10 cellular contexts compared by ENCODE assay signal in genomic region chr15:32993285-32993684, GRCh38.
DNase-seq lines count a peak whose midpoint lies in the region; ATAC-seq and TF ChIP-seq lines count a peak whose summit lies in the region.
"Had no signal": no experiment of that assay in that cellular context is flagged by ENCODE, and none has a peak within 500 bp of the region (broad histone marks: within the 10 kb centered on the region; RNA-seq: fewer than 3 reads in every experiment).

No MANE protein-coding gene starts in this region.

- H3K27ac Mint-ChIP-seq in endodermal cell: no peak overlapping the region
- H3K27ac Mint-ChIP-seq in neural progenitor cell: no peak overlapping the region

- H2AK5ac ChIP-seq in neuronal stem cell (ENCODE audit: low read depth, low read length): no peak overlapping the region

- H3K4me1 Mint-ChIP-seq in endodermal cell (peaks cover 15% of the 10 kb centered on the region), neural progenitor cell (peaks cover 21% of the 10 kb centered on the region)
- H3K4me1 Mint-ChIP-seq: nephron progenitor cell had no signal

- no peak for ATAC-seq in HG02981 (IDR thresholded peaks at IDR 0.05; ENCODE audit: unreplicated experiment)

- no peak overlapping the region for H2BK120ac ChIP-seq in neuronal stem cell (ENCODE audit: low read depth, low read length)

- no peak overlapping the region for H3K4ac ChIP-seq in neuronal stem cell (ENCODE audit: low read length)

- H3K36me3 Mint-ChIP-seq in endodermal cell (ENCODE audit: low read depth) (no peaks in the 10 kb centered on the region), neural progenitor cell (no peaks in the 10 kb centered on the region)

- H3K4me1 ChIP-seq in endodermal cell (ENCODE audit: control insufficient read depth, insufficient read depth, low read length) (no peaks in the 10 kb centered on the region), neural progenitor cell (peaks cover 17% of the 10 kb centered on the region), neuronal stem cell (ENCODE audit: control insufficient read depth in 2 of 2, insufficient read depth in 1 of 2, low read depth in 1 of 2, low read length in 2 of 2) (peaks cover 4 to 13% of the 10 kb centered on the region in 2 donors)
- H3K4me1 ChIP-seq in effector memory CD4-positive, alpha-beta T cell (ENCODE audit: control insufficient read depth, insufficient read depth, low read length, poor library complexity, severe bottlenecking): no peaks in the 10 kb centered on the region

- TF ChIP-seq CTCF in GM06990 (IDR thresholded peaks at IDR 0.05; ENCODE audit: insufficient read depth, low read length, poor library complexity, severe bottlenecking) (peak; percentile 21), endodermal cell (conservative IDR thresholded peaks at IDR 0.05) (peak; percentile 73), neural progenitor cell (IDR thresholded peaks at IDR 0.05) (peak; percentile 58)

- H4K20me1 ChIP-seq in neural progenitor cell (ENCODE audit: low read depth): no peaks in the 10 kb centered on the region

- H3F3A ChIP-seq in neural progenitor cell (ENCODE audit: low read depth): no peaks in the 10 kb centered on the region

- no peak for DNase-seq in GM06990 (ENCODE audit: extremely low read depth, insufficient read length)
- DNase-seq in NCI-H526 treated with DMSO at 0.1 percent for 48 hours (lab: John Stamatoyannopoulos, UW): peak; percentile 42
- no peak for DNase-seq in endodermal cell
- DNase-seq in neural progenitor cell (ENCODE audit: low spot score): peak; percentile 33
- DNase-seq in effector memory CD4-positive, alpha-beta T cell: no peak
- no peak for DNase-seq in neuronal stem cell (ENCODE audit: low spot score)
- DNase-seq: activated CD8-positive, alpha-beta memory T cell treated with anti-CD3 and anti-CD28 coated beads, Interleukin-2, amount 50 U/mL, for 4 hours; nephron progenitor cell; stimulated activated CD4-positive, alpha-beta T cell treated with anti-CD3 and anti-CD28 coated beads, Interleukin-2, amount 100 ng/mL, for 24 hours had no signal

- no peak overlapping the region for H3K18ac ChIP-seq in neuronal stem cell (ENCODE audit: low read length)

- no peak overlapping the region for H2AFZ ChIP-seq in neural progenitor cell (replicated peaks)
- no peak overlapping the region for H2AFZ ChIP-seq in neuronal stem cell (ENCODE audit: low read length)

- no peak overlapping the region for H3K4me3 ChIP-seq in GM06990 (replicated peaks; ENCODE audit: low read depth, low read length)
- H3K4me3 ChIP-seq in endodermal cell (ENCODE audit: low read length): no peak overlapping the region
- H3K4me3 ChIP-seq in neural progenitor cell: no peak overlapping the region
- no peak overlapping the region for H3K4me3 ChIP-seq in effector memory CD4-positive, alpha-beta T cell (ENCODE audit: insufficient read depth, low read depth, low read length, poor library complexity, severe bottlenecking)
- no peak overlapping the region for H3K4me3 ChIP-seq in neuronal stem cell (ENCODE audit: low read length in 2 of 2)

- no peaks in the 10 kb centered on the region for H3K9me3 Mint-ChIP-seq in endodermal cell
- H3K9me3 Mint-ChIP-seq in neural progenitor cell: no peaks in the 10 kb centered on the region
- H3K9me3 Mint-ChIP-seq: nephron progenitor cell had no signal

- no peaks in the 10 kb centered on the region for H3K79me2 ChIP-seq in neural progenitor cell (ENCODE audit: low read depth)

- no peak overlapping the region for H2BK5ac ChIP-seq in neuronal stem cell (ENCODE audit: low read length)

- no peaks in the 10 kb centered on the region for H3K79me1 ChIP-seq in neuronal stem cell (ENCODE audit: low read depth, low read length)

- H3K9ac ChIP-seq in endodermal cell (ENCODE audit: extremely low read depth, low read length, poor library complexity, severe bottlenecking): no peak overlapping the region
- H3K9ac ChIP-seq in neural progenitor cell: no peak overlapping the region
- H3K9ac ChIP-seq in neuronal stem cell (ENCODE audit: low read depth, low read length, poor library complexity): no peak overlapping the region

- H3K27ac ChIP-seq in endodermal cell (ENCODE audit: low read depth, low read length): no peak overlapping the region
- no peak overlapping the region for H3K27ac ChIP-seq in neural progenitor cell
- H3K27ac ChIP-seq in effector memory CD4-positive, alpha-beta T cell (ENCODE audit: insufficient read depth, low read length, poor library complexity, severe bottlenecking): no peak overlapping the region
- H3K27ac ChIP-seq in neuronal stem cell (replicated peaks; ENCODE audit: low read length): no peak overlapping the region

- H3K27me3 Mint-ChIP-seq in endodermal cell (ENCODE audit: insufficient read depth) (no peaks in the 10 kb centered on the region), neural progenitor cell (ENCODE audit: insufficient read depth, low read depth) (no peaks in the 10 kb centered on the region)

- no peak overlapping the region for H3K14ac ChIP-seq in neuronal stem cell (ENCODE audit: low read length)

- H2BK12ac ChIP-seq in neuronal stem cell (ENCODE audit: low read length): no peak overlapping the region

- H3K4me3 Mint-ChIP-seq in endodermal cell (no peak overlapping the region), neural progenitor cell (no peak overlapping the region)
- H3K4me3 Mint-ChIP-seq: nephron progenitor cell had no signal

- H4K91ac ChIP-seq in neuronal stem cell (ENCODE audit: low read depth, low read length, poor library complexity): no peak overlapping the region

- H3K36me3 ChIP-seq in GM06990 (ENCODE audit: control insufficient read depth, insufficient read depth, low read length): no peaks in the 10 kb centered on the region
- H3K36me3 ChIP-seq in endodermal cell (ENCODE audit: control insufficient read depth, insufficient read depth, low read length): no peaks in the 10 kb centered on the region
- H3K36me3 ChIP-seq in neural progenitor cell: no peaks in the 10 kb centered on the region
- no peaks in the 10 kb centered on the region for H3K36me3 ChIP-seq in effector memory CD4-positive, alpha-beta T cell (ENCODE audit: control insufficient read depth, insufficient read depth, low read length)
- no peaks in the 10 kb centered on the region for H3K36me3 ChIP-seq in neuronal stem cell (replicated peaks in 1 of 2; ENCODE audit: control insufficient read depth in 2 of 2, insufficient read depth in 2 of 2, low read length in 2 of 2)

- no peak overlapping the region for H3K4me2 ChIP-seq in neural progenitor cell
- no peak overlapping the region for H3K4me2 ChIP-seq in neuronal stem cell (ENCODE audit: insufficient read depth, low read length, poor library complexity, severe bottlenecking)

- H4K8ac ChIP-seq in neuronal stem cell (ENCODE audit: low read depth, low read length): no peak overlapping the region

- no peak overlapping the region for H2BK15ac ChIP-seq in neuronal stem cell (ENCODE audit: low read length)

- H3K27me3 ChIP-seq in GM06990 (replicated peaks; ENCODE audit: control insufficient read depth, insufficient read depth, low read length): no peaks in the 10 kb centered on the region
- no peaks in the 10 kb centered on the region for H3K27me3 ChIP-seq in endodermal cell (ENCODE audit: control insufficient read depth, insufficient read depth, low read length, poor library complexity, severe bottlenecking)
- no peaks in the 10 kb centered on the region for H3K27me3 ChIP-seq in neural progenitor cell
- no peaks in the 10 kb centered on the region for H3K27me3 ChIP-seq in effector memory CD4-positive, alpha-beta T cell (replicated peaks; ENCODE audit: control insufficient read depth, insufficient read depth, low read length, poor library complexity, severe bottlenecking)
- no peaks in the 10 kb centered on the region for H3K27me3 ChIP-seq in neuronal stem cell (ENCODE audit: control insufficient read depth in 3 of 3, insufficient read depth in 3 of 3, low read depth in 1 of 3, low read length in 3 of 3)

- no peak overlapping the region for H3K23ac ChIP-seq in neuronal stem cell (ENCODE audit: low read depth, low read length, poor library complexity)

- H3K9me3 ChIP-seq in endodermal cell (ENCODE audit: control insufficient read depth, low read length) (no peaks in the 10 kb centered on the region), neural progenitor cell (ENCODE audit: low read depth) (no peaks in the 10 kb centered on the region), neuronal stem cell (replicated peaks in 1 of 2; ENCODE audit: control insufficient read depth in 2 of 2, insufficient read depth in 1 of 2, low read depth in 1 of 2, low read length in 2 of 2) (peaks cover 0 to 3% of the 10 kb centered on the region in 2 donors)
- no peaks in the 10 kb centered on the region for H3K9me3 ChIP-seq in effector memory CD4-positive, alpha-beta T cell (ENCODE audit: control insufficient read depth, low read length)

Comparison
In these comparisons a context has a peak if more than half of its experiments do, and no peak if none do; other contexts are left out.
1. DNase-seq: peak in NCI-H526 treated with DMSO at 0.1 percent for 48 hours (single experiment) and neural progenitor cell (single experiment); none in GM06990 (single experiment), endodermal cell (single experiment), effector memory CD4-positive, alpha-beta T cell (0 of 3) and neuronal stem cell (single experiment).
2. CTCF ChIP-seq: peak in every context shown above with its lines; median percentile 73 in endodermal cell; 58 in neural progenitor cell; 21 in GM06990.